Comparison of ENCODE assay signal across 8 cellular contexts in the genomic region with DNA sequence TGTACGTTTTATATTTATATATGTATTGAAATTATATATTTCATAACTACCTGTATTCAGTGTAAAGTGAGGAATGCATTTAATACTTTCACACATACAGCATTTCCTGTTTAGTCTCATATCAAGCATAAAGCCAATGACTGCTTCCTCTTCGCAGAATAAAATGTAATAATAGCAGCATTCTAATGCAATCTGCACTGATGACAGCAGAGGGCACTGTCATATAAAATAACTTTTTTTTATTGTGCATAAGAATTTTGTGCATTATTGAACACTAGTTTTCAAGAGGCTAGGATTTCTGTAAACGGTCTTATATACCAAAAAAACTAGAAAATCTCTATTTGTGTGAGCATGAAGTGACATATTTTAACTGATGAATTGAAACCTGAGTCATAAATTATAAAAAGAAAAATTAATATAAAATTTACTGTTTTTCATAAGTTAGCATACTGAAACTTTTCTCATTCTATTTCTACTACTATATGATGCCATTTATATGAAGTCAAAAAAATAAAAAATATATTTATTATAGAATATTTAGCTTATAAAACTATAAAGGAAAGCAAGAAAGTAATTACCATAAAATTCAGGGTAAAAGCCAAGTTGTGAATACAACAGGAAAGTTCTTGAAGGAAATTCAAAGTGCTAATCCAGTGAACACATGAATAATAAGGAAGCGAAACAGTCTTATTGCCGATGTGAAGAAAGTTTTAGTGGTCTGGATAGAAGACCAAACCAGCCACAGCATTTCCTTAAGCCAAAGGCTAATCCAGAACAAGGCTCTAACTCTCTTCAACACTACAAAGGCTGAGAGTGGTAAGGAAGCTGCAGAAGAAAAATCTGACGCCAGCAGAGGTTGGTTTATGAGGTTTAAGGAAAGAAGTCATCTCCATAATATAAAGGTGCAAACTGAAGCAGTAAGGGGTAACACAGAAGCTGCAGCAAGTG. TPM values are rescaled to one million over a fixed set of nuclear protein-coding genes. Genes with fewer than 3 reads are reported as not detected.
A peak's percentile ranks its signal among the peaks of the same experiment; 100 is the strongest.
DNase-seq lines count a peak whose midpoint lies in the region; ATAC-seq and TF ChIP-seq lines count a peak whose summit lies in the region.

No MANE protein-coding gene starts in this region.

- TF ChIP-seq CTCF in brain microvascular endothelial cell (IDR thresholded peaks at IDR 0.05; ENCODE audit: low read depth, low read length, missing control alignments) (peak; percentile 60), kidney epithelial cell (IDR thresholded peaks at IDR 0.05; ENCODE audit: insufficient read depth, low read length, poor library complexity, severe bottlenecking) (peak; percentile 48)

- DNase-seq in EH (ENCODE audit: low read depth) = peak; percentile 55
- peak; percentile 21 for DNase-seq in HPDE6-E6E7 (ENCODE audit: extremely low spot score)
- DNase-seq in SJCRH30 = peak; percentile 7 to 52
- DNase-seq in brain microvascular endothelial cell = peak; percentile 60
- no peak for DNase-seq in kidney epithelial cell (ENCODE audit: low read depth)
- DNase-seq in stimulated activated CD8-positive, alpha-beta memory T cell treated with anti-CD3 and anti-CD28 coated beads, Interleukin-15, amount 100 ng/mL, for 1 hour (ENCODE audit: low read depth) = peak; percentile 21
- no peak for DNase-seq in KG1 (lab: John Stamatoyannopoulos, UW)

- ATAC-seq in GM21360 (IDR thresholded peaks at IDR 0.05; ENCODE audit: unreplicated experiment) = peak; percentile 87

- peaks cover 38% of the 10 kb centered on the region for H3K36me3 ChIP-seq in SJCRH30
- no peaks in the 10 kb centered on the region for H3K36me3 ChIP-seq in brain microvascular endothelial cell (replicated peaks)
- H3K36me3 ChIP-seq in kidney epithelial cell (ENCODE audit: control insufficient read depth, insufficient read depth, low read length) = no peaks in the 10 kb centered on the region

- H3K9me3 ChIP-seq in SJCRH30 (replicated peaks) = peaks cover under 1% of the 10 kb centered on the region

- H3K27ac ChIP-seq in SJCRH30 (no peak overlapping the region), brain microvascular endothelial cell (no peak overlapping the region)

- peaks cover 2% of the 10 kb centered on the region; the same call in 1 of the 2 replicates for H3K4me1 ChIP-seq in SJCRH30

- in situ Hi-C loops in brain microvascular endothelial cell (cut with HindIII; ENCODE audit: low pct_ligation_motif_present, low sequenced_read_pairs) = no loop called here

- H3K4me3 ChIP-seq in SJCRH30 (no peak overlapping the region), brain microvascular endothelial cell (ENCODE audit: low read depth, low read length) (no peak overlapping the region), kidney epithelial cell (ENCODE audit: low read depth, low read length) (no peak overlapping the region)

- H3K27me3 ChIP-seq in SJCRH30 (no peaks in the 10 kb centered on the region), brain microvascular endothelial cell (replicated peaks) (no peaks in the 10 kb centered on the region), kidney epithelial cell (ENCODE audit: control insufficient read depth, insufficient read depth, low read length) (no peaks in the 10 kb centered on the region)

RNA-seq across cellular contexts. Expression of a gene that starts 36.3 kb away (rescaled TPM):
- 25.2 and 29.8 TPM in 2 replicates for total RNA-seq in SJCRH30 (2014; rRNA removed; shearing (Covaris generic))
- 33.1 and 36.2 TPM in 2 replicates for total RNA-seq in kidney epithelial cell

RNA-seq across cellular contexts. Expression of a gene that starts 40.4 kb away (rescaled TPM):
- 70.2 and 77.2 TPM in 2 replicates for total RNA-seq in SJCRH30 (2014; rRNA removed; shearing (Covaris generic))
- 48.6 and 66.3 TPM in 2 replicates for total RNA-seq in kidney epithelial cell

Comparison
In these comparisons a context has a peak if more than half of its experiments do, and no peak if none do; other contexts are left out.
1. DNase-seq: peak in EH (single experiment), HPDE6-E6E7 (single experiment), SJCRH30 (2 of 2), brain microvascular endothelial cell (single experiment) and stimulated activated CD8-positive, alpha-beta memory T cell treated with anti-CD3 and anti-CD28 coated beads, Interleukin-15, amount 100 ng/mL, for 1 hour (single experiment); none in kidney epithelial cell (single experiment) and KG1 (single experiment).